ENCODE assay signal across 8 cellular contexts in genomic region chr3:123447749-123448502, GRCh38. TPM values are rescaled to one million over a fixed set of nuclear protein-coding genes. Genes with fewer than 3 reads are reported as not detected.
DNase-seq lines count a peak whose midpoint lies in the region; ATAC-seq and TF ChIP-seq lines count a peak whose summit lies in the region.

No MANE protein-coding gene starts in this region.

- no peaks in the 10 kb centered on the region for H3K36me3 Mint-ChIP-seq in activated CD8-positive, alpha-beta T cell treated with anti-CD3 and anti-CD28 coated beads, Interleukin-2, amount 10 ng/mL, durations not matched to agents 7 days and 5 days (ENCODE audit: low read depth)

- peak in 3 of 4 experiments; percentile 45 to 59 (median 57) for TF ChIP-seq CTCF in gastroesophageal sphincter (IDR thresholded peaks at IDR 0.05)
- peak; percentile 39 for TF ChIP-seq CTCF in psoas muscle (IDR thresholded peaks at IDR 0.05)

- peak; percentile 51 for ATAC-seq in activated CD8-positive, alpha-beta T cell treated with anti-CD3 and anti-CD28 coated beads, Interleukin-2, amount 10 ng/mL, durations not matched to agents 7 days and 5 days
- ATAC-seq in gastroesophageal sphincter = peak; percentile 30
- ATAC-seq in psoas muscle = peak; percentile 48 to 74 (median 60)
- ATAC-seq in HG03045 (IDR thresholded peaks at IDR 0.05; ENCODE audit: unreplicated experiment) = no peak
- no peak for ATAC-seq in GM18517 (IDR thresholded peaks at IDR 0.05; ENCODE audit: unreplicated experiment)

- no peak for TF ChIP-seq EP300 in gastroesophageal sphincter (IDR thresholded peaks at IDR 0.05)

- H3K27ac ChIP-seq in gastroesophageal sphincter (peak overlapping the region; percentile 93 to 98 (median 96)), psoas muscle (peak overlapping the region; percentile 55)

- intact Hi-C loops in psoas muscle (cut with DNase I) = loop anchor here in 1 of 2 donors (5.0 kb wide), 1 partner anchor 39 kb away; no protein-coding TSS in a partner anchor

- peak; percentile 44 to 50 for TF ChIP-seq POLR2A in gastroesophageal sphincter (IDR thresholded peaks at IDR 0.05)

- H3K4me3 ChIP-seq in gastroesophageal sphincter = peak overlapping the region; percentile 81 to 91
- H3K4me3 ChIP-seq in psoas muscle = peak overlapping the region; percentile 72

- H3K27ac Mint-ChIP-seq in activated CD8-positive, alpha-beta T cell treated with anti-CD3 and anti-CD28 coated beads, Interleukin-2, amount 10 ng/mL, durations not matched to agents 7 days and 5 days = no peak overlapping the region

- H3K27me3 Mint-ChIP-seq in activated CD8-positive, alpha-beta T cell treated with anti-CD3 and anti-CD28 coated beads, Interleukin-2, amount 10 ng/mL, durations not matched to agents 7 days and 5 days (ENCODE audit: low read depth) = peaks cover 54% of the 10 kb centered on the region

- CTCF ChIA-PET in activated CD8-positive, alpha-beta T cell treated with anti-CD3 and anti-CD28 coated beads, Interleukin-2, amount 10 ng/mL, durations not matched to agents 7 days and 5 days (lab: Charles Lee) = interaction anchor here (0.9 to 1.7 kb wide), 8 partner anchors 10 to 123 kb away, joined by 3 to 8 read pairs (median 4); no protein-coding TSS in a partner anchor

- H3K27me3 ChIP-seq in gastroesophageal sphincter (peaks cover 25% of the 10 kb centered on the region), psoas muscle (ENCODE audit: insufficient read depth in 3 of 3, low read length in 2 of 3) (peaks cover 0 to 64% (median 18%) of the 10 kb centered on the region in 3 donors)

- H3K36me3 ChIP-seq in gastroesophageal sphincter = no peaks in the 10 kb centered on the region
- H3K36me3 ChIP-seq in psoas muscle (ENCODE audit: insufficient read depth in 1 of 2, low read depth in 1 of 2) = no peaks in the 10 kb centered on the region

- H3K4me1 ChIP-seq in gastroesophageal sphincter (peaks cover 0 to 61% (median 2%) of the 10 kb centered on the region in 3 donors), psoas muscle (no peaks in the 10 kb centered on the region)

- POLR2A ChIA-PET in activated CD8-positive, alpha-beta T cell treated with anti-CD3 and anti-CD28 coated beads, Interleukin-2, amount 10 ng/mL, durations not matched to agents 7 days and 5 days (lab: Charles Lee) = no interaction called here

- no peak overlapping the region for H3K4me3 Mint-ChIP-seq in activated CD8-positive, alpha-beta T cell treated with anti-CD3 and anti-CD28 coated beads, Interleukin-2, amount 10 ng/mL, durations not matched to agents 7 days and 5 days

- no peaks in the 10 kb centered on the region for H3K9me3 Mint-ChIP-seq in activated CD8-positive, alpha-beta T cell treated with anti-CD3 and anti-CD28 coated beads, Interleukin-2, amount 10 ng/mL, durations not matched to agents 7 days and 5 days (ENCODE audit: insufficient read depth)

- DNase-seq in NCI-H2227 (lab: John Stamatoyannopoulos, UW; ENCODE audit: unreplicated experiment) (peak; percentile 46), NCI-H2227 treated with DMSO at 0.1 percent for 48 hours (lab: John Stamatoyannopoulos, UW) (no peak), psoas muscle (peak in 1 of 2 donors; percentile 59), DMS153 (lab: John Stamatoyannopoulos, UW) (no peak)
- peak; percentile 49 for DNase-seq in activated CD8-positive, alpha-beta T cell treated with anti-CD3 and anti-CD28 coated beads, Interleukin-2, amount 10 ng/mL, durations not matched to agents 7 days and 5 days

- no peaks in the 10 kb centered on the region for H3K4me1 Mint-ChIP-seq in activated CD8-positive, alpha-beta T cell treated with anti-CD3 and anti-CD28 coated beads, Interleukin-2, amount 10 ng/mL, durations not matched to agents 7 days and 5 days (ENCODE audit: low read depth)

- 28 to 67% methylated on average over 5 to 7 of the region's 106 CpGs for WGBS in gastroesophageal sphincter (ENCODE audit: low coverage in 1 of 2), 2 donors
- WGBS in psoas muscle, 3 donors = 14 to 22% (median 15%) methylated on average over 72 to 106 of the region's 106 CpGs

- H3K9me3 ChIP-seq in gastroesophageal sphincter = no peaks in the 10 kb centered on the region
- no peaks in the 10 kb centered on the region for H3K9me3 ChIP-seq in psoas muscle

RNA-seq across cellular contexts. Expression of gene ADCY5, which starts 1.0 kb away (rescaled TPM):
- total RNA-seq in activated CD8-positive, alpha-beta T cell treated with anti-CD3 and anti-CD28 coated beads, Interleukin-2, amount 10 ng/mL, durations not matched to agents 7 days and 5 days = not detected
- 100 to 1,000 TPM; 119 to 251 (median 185) TPM for total RNA-seq in gastroesophageal sphincter
- 1 to 10 TPM; 1.6 to 4.4 (median 2.1) TPM for total RNA-seq in psoas muscle
- polyA plus RNA-seq in psoas muscle = 1 to 10 TPM; 1.0 to 1.3 (median 1.2) TPM

Comparison
In these comparisons a context has a peak if more than half of its experiments do, and no peak if none do; other contexts are left out.
1. DNase-seq: peak in NCI-H2227 (single experiment) and activated CD8-positive, alpha-beta T cell treated with anti-CD3 and anti-CD28 coated beads, Interleukin-2, amount 10 ng/mL, durations not matched to agents 7 days and 5 days (single experiment); none in NCI-H2227 treated with DMSO at 0.1 percent for 48 hours (single experiment) and DMS153 (single experiment).
2. ATAC-seq: peak in activated CD8-positive, alpha-beta T cell treated with anti-CD3 and anti-CD28 coated beads, Interleukin-2, amount 10 ng/mL, durations not matched to agents 7 days and 5 days (single experiment), gastroesophageal sphincter (single experiment) and psoas muscle (4 of 4); none in HG03045 (single experiment) and GM18517 (single experiment).
3. RNA of gene ADCY5, which starts 1.0 kb away (total RNA-seq): 119 to 251 TPM in gastroesophageal sphincter; 1.6 to 4.4 TPM in psoas muscle and not detected in activated CD8-positive, alpha-beta T cell treated with anti-CD3 and anti-CD28 coated beads, Interleukin-2, amount 10 ng/mL, durations not matched to agents 7 days and 5 days; every median in the first group is over 10 times any median in the second.